Comparison of ENCODE assay signal across 8 cellular contexts in the genomic region with DNA sequence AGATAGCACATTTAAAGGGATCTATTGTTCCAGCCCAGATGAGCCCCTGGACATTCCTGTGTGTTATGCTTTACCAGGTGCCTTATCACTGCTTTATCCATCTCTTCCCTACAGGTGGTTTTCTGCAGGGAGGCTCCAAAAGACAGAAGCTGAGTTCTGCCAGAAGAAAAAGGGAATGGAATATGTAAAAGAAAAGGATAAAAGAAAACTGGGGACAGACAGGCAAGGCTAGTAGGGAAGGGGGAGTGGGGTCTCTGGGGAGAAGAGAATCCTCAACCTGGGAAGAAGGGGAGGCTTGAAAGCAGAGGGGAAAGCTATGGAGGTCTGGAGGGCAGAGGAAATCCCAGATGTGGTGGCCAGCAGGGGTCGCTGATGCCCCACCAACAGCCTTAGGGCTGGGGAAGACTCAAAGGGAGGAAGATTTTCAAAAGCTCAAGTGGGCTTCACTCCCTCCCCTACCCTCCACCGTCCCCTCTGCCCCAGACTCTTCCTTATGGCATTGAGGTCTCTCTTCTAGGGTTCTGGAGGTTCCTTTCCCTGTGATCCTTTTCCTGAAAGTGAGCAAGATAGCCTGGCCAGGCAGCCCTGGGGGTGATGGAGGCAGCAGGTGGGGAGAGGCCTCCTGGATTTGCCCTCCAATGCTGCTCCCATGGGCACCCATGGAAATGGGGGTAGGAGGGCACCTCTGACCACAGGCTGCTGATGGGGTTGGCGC.
DNase-seq lines count a peak whose midpoint lies in the region; ATAC-seq and TF ChIP-seq lines count a peak whose summit lies in the region.

No MANE protein-coding gene starts in this region.

- ATAC-seq in GM21515 (IDR thresholded peaks at IDR 0.05; ENCODE audit: unreplicated experiment), result peak; percentile 72
- peak; percentile 75 for ATAC-seq in activated B cell treated with CpG ODN at 0.5 μM for 24 hours (ENCODE audit: low read depth)
- no peak for ATAC-seq in HG02884 (IDR thresholded peaks at IDR 0.05; ENCODE audit: unreplicated experiment)

- H3K9ac ChIP-seq in mammary epithelial cell (ENCODE audit: insufficient read depth, low read length), result no peak overlapping the region

- no TSS peak for BruUV-seq in mammary epithelial cell (replicated peaks; lab: Mats Ljungman, UMichigan)

- H3K27ac ChIP-seq in mammary epithelial cell (ENCODE audit: insufficient read depth, low read depth, low read length), result no peak overlapping the region

- H3K4me3 Mint-ChIP-seq in activated B cell treated with CpG ODN at 0.5 μM for 24 hours, result no peak overlapping the region

- DNase-seq in Caki2 (ENCODE audit: low read depth) (peak; percentile 59), NCI-H1092 treated with DMSO at 0.1 percent for 48 hours (lab: John Stamatoyannopoulos, UW) (peak; percentile 46), activated B cell treated with CpG ODN at 0.5 μM for 24 hours (peak; percentile 69), mammary epithelial cell (peak; percentile 23), islet precursor cell (peak; percentile 85)
- peak; percentile 63 for DNase-seq in stimulated activated CD4-positive, alpha-beta T cell treated with anti-CD3 and anti-CD28 coated beads, Interleukin-1b, Interleukin-23, amount 100 ng/mL, for 4 hours (ENCODE audit: low read depth in 2 of 2)

- H3K79me2 ChIP-seq in mammary epithelial cell (ENCODE audit: insufficient read depth, low read length), result no peaks in the 10 kb centered on the region

- POLR2A ChIA-PET in activated B cell treated with CpG ODN at 0.5 μM for 24 hours (lab: Charles Lee), result interaction anchor here (0.6 kb wide), 1 partner anchor 1347 kb away, joined by 5 read pairs; no protein-coding TSS in a partner anchor

- H3K4me1 ChIP-seq in mammary epithelial cell (ENCODE audit: insufficient read depth, low read length), result no peaks in the 10 kb centered on the region

- no peak overlapping the region for H3K4me3 ChIP-seq in mammary epithelial cell (replicated peaks in 1 of 3; ENCODE audit: insufficient read depth in 1 of 3, low read depth in 2 of 3, low read length in 3 of 3)

- H3K27me3 Mint-ChIP-seq in activated B cell treated with CpG ODN at 0.5 μM for 24 hours, result peaks cover 16% of the 10 kb centered on the region

- no peaks in the 10 kb centered on the region for H3K36me3 ChIP-seq in mammary epithelial cell (ENCODE audit: insufficient read depth, low read length)

- no peaks in the 10 kb centered on the region for H3K4me1 Mint-ChIP-seq in activated B cell treated with CpG ODN at 0.5 μM for 24 hours

- in situ Hi-C loops in Caki2 (cut with HindIII; ENCODE audit: low pct_unique_long_range_greater_than_20kb, low sequenced_read_pairs) (loop anchor here (25.0 kb wide), 1 partner anchor 218 kb away; no protein-coding TSS in a partner anchor), mammary epithelial cell (cut with MboI; ENCODE audit: low sequenced_read_pairs in 2 of 2) (loop anchor here (5.0 to 25.0 kb wide), 2 partner anchors 213 to 368 kb away; no protein-coding TSS in a partner anchor)

- 18% methylated on average over 3 of the region's 3 CpGs for WGBS in mammary epithelial cell (ENCODE audit: low coverage, missing lambda C conversion rate)

- H3K4me2 ChIP-seq in mammary epithelial cell (ENCODE audit: insufficient read depth, low read depth, low read length), result no peak overlapping the region

- H3K9me3 ChIP-seq in mammary epithelial cell (replicated peaks; ENCODE audit: insufficient read depth, low read length), result no peaks in the 10 kb centered on the region

- no peaks in the 10 kb centered on the region for H4K20me1 ChIP-seq in mammary epithelial cell (ENCODE audit: insufficient read depth, low read length)

- dilution Hi-C loops in mammary epithelial cell (cut with HindIII; ENCODE audit: low sequenced_read_pairs), result no loop called here

- no peaks in the 10 kb centered on the region for H3K27me3 ChIP-seq in mammary epithelial cell (ENCODE audit: insufficient read depth, low read length)

- H3K36me3 Mint-ChIP-seq in activated B cell treated with CpG ODN at 0.5 μM for 24 hours (ENCODE audit: low read depth), result no peaks in the 10 kb centered on the region

- H3K9me3 Mint-ChIP-seq in activated B cell treated with CpG ODN at 0.5 μM for 24 hours, result no peaks in the 10 kb centered on the region

- CTCF ChIA-PET in activated B cell treated with CpG ODN at 0.5 μM for 24 hours (lab: Charles Lee), result interaction anchor here (0.7 to 9.2 kb wide), 20 partner anchors 9 to 799 kb away, joined by 3 to 312 read pairs (median 4); no protein-coding TSS in a partner anchor
- CTCF ChIA-PET in mammary epithelial cell (lab: Charles Lee; ENCODE audit: low non-redundant PET), result interaction anchor here (0.6 to 1.0 kb wide), 5 partner anchors 11 to 255 kb away, joined by 3 to 11 read pairs (median 3); no protein-coding TSS in a partner anchor

- H2AFZ ChIP-seq in mammary epithelial cell (ENCODE audit: low read depth, low read length), result no peak overlapping the region

- no peak overlapping the region for H3K27ac Mint-ChIP-seq in activated B cell treated with CpG ODN at 0.5 μM for 24 hours

- TF ChIP-seq CTCF in activated B cell treated with CpG ODN at 0.5 μM for 24 hours (IDR thresholded peaks at IDR 0.05), result peak; percentile 55
- peak; percentile 73 to 86 for TF ChIP-seq CTCF in mammary epithelial cell (conservative IDR thresholded peaks at IDR 0.05 in 1 of 2, IDR thresholded peaks at IDR 0.05 in 1 of 2; ENCODE audit: extremely low read depth in 1 of 2, insufficient read depth in 1 of 2, low read depth in 1 of 2, low read length in 2 of 2)

- intact Hi-C loops in activated B cell treated with CpG ODN at 0.5 μM for 24 hours (cut with micrococcal nuclease) (loop anchor here (1.0 to 5.0 kb wide), 6 partner anchors 29 to 794 kb away; no protein-coding TSS in a partner anchor), mammary epithelial cell (cut with micrococcal nuclease) (loop anchor here (1.0 to 5.0 kb wide), 4 partner anchors 16 to 458 kb away; no protein-coding TSS in a partner anchor)

Comparison
In these comparisons a context has a peak if more than half of its experiments do, and no peak if none do; other contexts are left out.
1. DNase-seq: peak in every context shown above with its lines; median percentile 85 in islet precursor cell; 69 in activated B cell treated with CpG ODN at 0.5 μM for 24 hours; 63 in stimulated activated CD4-positive, alpha-beta T cell treated with anti-CD3 and anti-CD28 coated beads, Interleukin-1b, Interleukin-23, amount 100 ng/mL, for 4 hours; 59 in Caki2; 46 in NCI-H1092 treated with DMSO at 0.1 percent for 48 hours; 23 in mammary epithelial cell.